In the genomic region with DNA sequence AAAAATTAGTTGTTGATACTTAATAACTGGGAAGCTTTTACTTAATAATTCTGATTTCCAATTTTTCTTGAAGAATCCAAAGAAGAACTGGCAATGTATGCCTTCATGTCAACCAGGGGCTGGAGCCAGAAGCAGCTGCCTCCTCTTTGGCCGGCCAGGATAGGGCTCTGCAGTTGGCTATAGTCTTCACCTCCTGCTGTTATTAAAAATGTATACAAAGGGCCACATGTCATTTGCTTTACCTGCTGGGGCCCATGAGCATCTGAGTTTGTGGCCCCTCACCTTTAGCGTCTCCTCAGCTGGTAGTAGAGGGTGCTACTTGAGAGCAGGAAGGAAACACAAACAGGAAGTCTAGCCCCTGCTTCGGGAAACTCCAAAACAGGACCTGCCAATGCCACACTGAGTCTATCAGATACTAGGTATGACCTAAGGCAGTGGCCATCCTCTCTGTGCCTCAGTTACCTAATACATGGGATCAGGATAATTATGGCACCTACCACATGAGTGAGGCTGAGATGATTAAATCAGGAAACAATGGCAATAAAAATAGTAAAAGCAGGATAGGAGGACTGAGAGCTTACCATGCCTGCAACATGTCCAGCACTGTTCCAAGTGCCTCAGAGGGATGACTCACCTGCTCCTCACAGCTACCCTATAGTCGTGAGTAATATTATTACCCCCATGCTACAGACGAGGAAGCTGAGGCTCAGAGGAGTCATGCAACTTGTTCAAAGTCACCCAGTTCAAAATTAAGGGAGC, we compare ENCODE assay signal across 10 cellular contexts. TPM values are rescaled to one million over a fixed set of nuclear protein-coding genes. Genes with fewer than 3 reads are reported as not detected.
DNase-seq lines count a peak whose midpoint lies in the region; ATAC-seq, FAIRE-seq and TF ChIP-seq lines count a peak whose summit lies in the region.
"Had no signal": no experiment of that assay in that cellular context is flagged by ENCODE, and none has a peak within 500 bp of the region (broad histone marks: within the 10 kb centered on the region; RNA-seq: fewer than 3 reads in every experiment).

No MANE protein-coding gene starts in this region.

- H3K27me3 ChIP-seq in tibial nerve (no peaks in the 10 kb centered on the region), testis (no peaks in the 10 kb centered on the region)

- TF ChIP-seq EP300 in tibial nerve (IDR thresholded peaks at IDR 0.05) = no peak

- peaks cover 10% of the 10 kb centered on the region for H3K4me1 Mint-ChIP-seq in activated T-helper 17 cell treated with anti-CD3 and anti-CD28 coated beads, Interleukin-2, amount 50 U/mL, for 72 hours

- H3K27ac ChIP-seq in tibial nerve (no peak overlapping the region), testis (no peak overlapping the region)

- H3K4me3 Mint-ChIP-seq in activated T-helper 17 cell treated with anti-CD3 and anti-CD28 coated beads, Interleukin-2, amount 50 U/mL, for 72 hours = peak overlapping the region; percentile 51

- H3K4me3 ChIP-seq in AG10803 (ENCODE audit: low read length) (no peak overlapping the region), tibial nerve (no peak overlapping the region), testis (no peak overlapping the region)

- 76 to 82% methylated on average over 5 of the region's 5 CpGs for WGBS in tibial nerve, 2 donors
- WGBS in testis, 2 donors = 85 to 96% methylated on average over 5 of the region's 5 CpGs

- H3K36me3 ChIP-seq in tibial nerve (peaks cover 0 to 19% (median 0%) of the 10 kb centered on the region in 3 donors), testis (ENCODE audit: low read depth, missing control alignments) (no peaks in the 10 kb centered on the region)

- ATAC-seq in HG03342 (IDR thresholded peaks at IDR 0.05; ENCODE audit: unreplicated experiment) = peak; percentile 48
- peak; percentile 100 for ATAC-seq in activated T-helper 17 cell treated with anti-CD3 and anti-CD28 coated beads, Interleukin-2, amount 50 U/mL, for 72 hours (replicated peaks)
- ATAC-seq in GM21381 (IDR thresholded peaks at IDR 0.05; ENCODE audit: unreplicated experiment) = no peak
- ATAC-seq: HepG2 had no signal

- TF ChIP-seq POLR2A in tibial nerve (IDR thresholded peaks at IDR 0.05) (no peak), testis (IDR thresholded peaks at IDR 0.05) (no peak)

- intact Hi-C loops in testis (cut with DNase I; ENCODE audit: low total_unique reads) = no loop called here

- no peak for FAIRE-seq in D721Med (lab: Jason Lieb, UNC)
- FAIRE-seq: HepG2 had no signal

- DNase-seq in AG10803 (ENCODE audit: low read depth) (peak; percentile 78), iris pigment epithelial cell (ENCODE audit: low read depth) (peak; percentile 86), D721Med (ENCODE audit: insufficient read length, low spot score) (no peak), tibial nerve (ENCODE audit: low spot score in 2 of 2) (no peak), testis (no peak)
- DNase-seq: nucleus accumbens had no signal

- H3K36me3 Mint-ChIP-seq in activated T-helper 17 cell treated with anti-CD3 and anti-CD28 coated beads, Interleukin-2, amount 50 U/mL, for 72 hours (ENCODE audit: low read depth) = peaks cover 41% of the 10 kb centered on the region

- no peak for TF ChIP-seq CTCF in AG10803 (conservative IDR thresholded peaks at IDR 0.05; ENCODE audit: low read length)
- no peak for TF ChIP-seq CTCF in D721Med (IDR thresholded peaks at IDR 0.05; ENCODE audit: insufficient read depth, missing control alignments)
- TF ChIP-seq CTCF in tibial nerve (IDR thresholded peaks at IDR 0.05) = no peak
- TF ChIP-seq CTCF in testis (IDR thresholded peaks at IDR 0.05) = no peak

- H3K4me1 ChIP-seq in tibial nerve = peaks cover 0 to 8% (median 0%) of the 10 kb centered on the region in 4 donors
- no peaks in the 10 kb centered on the region for H3K4me1 ChIP-seq in testis

- H3K27ac Mint-ChIP-seq in activated T-helper 17 cell treated with anti-CD3 and anti-CD28 coated beads, Interleukin-2, amount 50 U/mL, for 72 hours = peak overlapping the region; percentile 81

- H3K27me3 Mint-ChIP-seq in activated T-helper 17 cell treated with anti-CD3 and anti-CD28 coated beads, Interleukin-2, amount 50 U/mL, for 72 hours = no peaks in the 10 kb centered on the region

- H3K9me3 ChIP-seq in tibial nerve = no peaks in the 10 kb centered on the region
- H3K9me3 ChIP-seq in testis = no peaks in the 10 kb centered on the region

- no peaks in the 10 kb centered on the region for H3K9me3 Mint-ChIP-seq in activated T-helper 17 cell treated with anti-CD3 and anti-CD28 coated beads, Interleukin-2, amount 50 U/mL, for 72 hours

RNA-seq across cellular contexts. Expression of gene CCDC69, which starts 21.3 kb away (rescaled TPM):
- 10 to 100 TPM; 27.4 to 40.1 TPM for total RNA-seq in activated T-helper 17 cell treated with anti-CD3 and anti-CD28 coated beads, Interleukin-2, amount 50 U/mL, for 72 hours
- total RNA-seq in tibial nerve = 100 to 1,000 TPM in 3 of 4 donors, 10 to 100 TPM in 1; 95.6 to 201 (median 112) TPM
- 10 to 100 TPM; 37.6 to 65.3 TPM for total RNA-seq in testis
- 40.8 TPM for polyA plus RNA-seq in testis (ENCODE audit: insufficient read depth, low read depth, low replicate concordance)

RNA-seq across cellular contexts. Expression of gene ANXA6, which starts 45.0 kb away (rescaled TPM):
- total RNA-seq in activated T-helper 17 cell treated with anti-CD3 and anti-CD28 coated beads, Interleukin-2, amount 50 U/mL, for 72 hours = 100 to 1,000 TPM; 432 to 559 TPM
- total RNA-seq in tibial nerve = 100 to 1,000 TPM; 168 to 282 (median 181) TPM
- 100 to 1,000 TPM; 116 to 180 TPM for total RNA-seq in testis
- 152 TPM for polyA plus RNA-seq in testis (ENCODE audit: insufficient read depth, low read depth, low replicate concordance)

RNA-seq across cellular contexts. Expression of gene GM2A, which starts 50.4 kb away (rescaled TPM):
- total RNA-seq in activated T-helper 17 cell treated with anti-CD3 and anti-CD28 coated beads, Interleukin-2, amount 50 U/mL, for 72 hours = 10 to 100 TPM; 32.2 to 41.1 TPM
- total RNA-seq in tibial nerve = 10 to 100 TPM; 30.3 to 37.5 (median 33.7) TPM
- 10 to 100 TPM; 38.0 to 54.4 TPM for total RNA-seq in testis
- polyA plus RNA-seq in testis (ENCODE audit: insufficient read depth, low read depth, low replicate concordance) = 29.8 TPM

Comparison
In these comparisons a context has a peak if more than half of its experiments do, and no peak if none do; other contexts are left out.
1. DNase-seq: peak in AG10803 (single experiment) and iris pigment epithelial cell (single experiment); none in D721Med (single experiment), tibial nerve (0 of 2) and testis (single experiment).